ENCODE assay signal across 8 cellular contexts in the genomic region with DNA sequence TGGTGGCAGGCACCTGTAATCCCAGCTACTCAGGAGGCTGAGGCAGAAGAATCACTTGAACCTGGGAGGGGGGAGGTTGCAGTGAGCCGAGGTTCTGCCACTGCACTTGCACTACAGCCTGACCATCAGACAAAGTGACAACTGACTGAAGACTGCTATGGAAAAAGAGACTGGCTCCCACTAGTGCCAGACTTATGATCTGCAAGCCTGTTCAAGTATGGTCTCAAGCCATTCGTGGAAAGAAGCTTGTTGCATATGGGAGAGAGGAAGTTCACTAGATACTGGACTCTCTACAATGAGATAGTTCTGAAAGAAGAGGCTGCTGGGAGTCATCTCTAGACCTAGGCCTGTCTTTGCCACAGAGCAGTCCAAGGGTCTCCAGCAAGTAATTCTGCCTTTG. TPM values are rescaled to one million over a fixed set of nuclear protein-coding genes. Genes with fewer than 3 reads are reported as not detected.
DNase-seq lines count a peak whose midpoint lies in the region; ATAC-seq and TF ChIP-seq lines count a peak whose summit lies in the region.

No MANE protein-coding gene starts in this region.

- H3K9me3 Mint-ChIP-seq in naive thymus-derived CD8-positive, alpha-beta T cell = no peaks in the 10 kb centered on the region

- H3K4me1 Mint-ChIP-seq in naive thymus-derived CD8-positive, alpha-beta T cell = peaks cover 24 to 32% (median 28%) of the 10 kb centered on the region in 4 donors

- H3K27ac ChIP-seq in OCI-LY1 (ENCODE audit: low read depth, low read length, poor library complexity, severe bottlenecking) = peak overlapping the region; percentile 16

- H3K9me2 ChIP-seq in OCI-LY1 (ENCODE audit: low read depth, low read length) = no peaks in the 10 kb centered on the region

- peaks cover 77% of the 10 kb centered on the region for H3K36me3 ChIP-seq in OCI-LY1 (ENCODE audit: insufficient read depth, low read length)

- H3K27me3 ChIP-seq in OCI-LY1 (ENCODE audit: insufficient read depth, low read length) = no peaks in the 10 kb centered on the region

- H3K27ac Mint-ChIP-seq in naive thymus-derived CD8-positive, alpha-beta T cell = peak overlapping the region in 3 of 10 donors; percentile 11 to 66 (median 58)

- H3K27me3 Mint-ChIP-seq in naive thymus-derived CD8-positive, alpha-beta T cell = no peaks in the 10 kb centered on the region

- H4K20me1 ChIP-seq in OCI-LY1 (ENCODE audit: insufficient read depth, low read length) = no peaks in the 10 kb centered on the region

- H3K9me3 ChIP-seq in OCI-LY1 (ENCODE audit: low read length) = no peaks in the 10 kb centered on the region

- peak; percentile 66 for TF ChIP-seq CTCF in OCI-LY1 (IDR thresholded peaks at IDR 0.05; ENCODE audit: low read length)

- no peak overlapping the region for H2AFZ ChIP-seq in OCI-LY1 (ENCODE audit: low read length)

- H3K9ac ChIP-seq in OCI-LY1 (ENCODE audit: low read length) = no peak overlapping the region

- peak overlapping the region in 8 of 10 donors; percentile 4 to 68 (median 52) for H3K4me3 Mint-ChIP-seq in naive thymus-derived CD8-positive, alpha-beta T cell

- no peaks in the 10 kb centered on the region for H3F3A ChIP-seq in OCI-LY1 (ENCODE audit: insufficient read depth, low read length)

- POLR2A ChIA-PET in naive thymus-derived CD8-positive, alpha-beta T cell (lab: Charles Lee) = interaction anchor here (1.4 kb wide), 1 partner anchor 27 kb away, joined by 4 read pairs; the partner anchor contains the start of gene MDN1

- peaks cover 19% of the 10 kb centered on the region for H3K4me1 ChIP-seq in OCI-LY1 (ENCODE audit: insufficient read depth, low read length, severe bottlenecking)

- DNase-seq in COLO829 (ENCODE audit: low spot score) (peak; percentile 29), dermis blood vessel endothelial cell (peak; percentile 68), nucleus accumbens (lab: John Stamatoyannopoulos, UW) (no peak)
- no peak for DNase-seq in naive thymus-derived CD8-positive, alpha-beta T cell
- no peak for DNase-seq in NK-92 treated with Interleukin-12 subunit alpha and Interleukin-12 subunit beta, amount 100 ng/mL, for 24 hours (lab: John Stamatoyannopoulos, UW)

- ATAC-seq in GM18511 (IDR thresholded peaks at IDR 0.05; ENCODE audit: unreplicated experiment) = peak; percentile 77
- peak; percentile 76 for ATAC-seq in HG03103 (IDR thresholded peaks at IDR 0.05; ENCODE audit: low read depth, unreplicated experiment)
- peak; percentile 27 to 30 for ATAC-seq in naive thymus-derived CD8-positive, alpha-beta T cell

- H3K4me2 ChIP-seq in OCI-LY1 (ENCODE audit: low read length) = no peak overlapping the region

- no peaks in the 10 kb centered on the region for H3K79me2 ChIP-seq in OCI-LY1 (ENCODE audit: insufficient read depth, low read length)

- H3K4me3 ChIP-seq in OCI-LY1 (ENCODE audit: low read depth, low read length, poor library complexity, severe bottlenecking) = no peak overlapping the region

- H3K36me3 Mint-ChIP-seq in naive thymus-derived CD8-positive, alpha-beta T cell = peaks cover 4 to 79% (median 22%) of the 10 kb centered on the region in 3 donors

RNA-seq across cellular contexts. Expression of gene MDN1, which starts 26.7 kb away (rescaled TPM):
- total RNA-seq in dermis blood vessel endothelial cell = 28.2 and 35.8 TPM in 2 replicates
- total RNA-seq in naive thymus-derived CD8-positive, alpha-beta T cell = 10 to 100 TPM; 60.7 to 62.5 TPM
- 10 to 100 TPM in 1 of 3 donors, 1 to 10 TPM in 2; 3.4 to 10.2 (median 5.0) TPM for polyA plus RNA-seq in naive thymus-derived CD8-positive, alpha-beta T cell

RNA-seq across cellular contexts. Expression of gene CASP8AP2, which starts 36.8 kb away (rescaled TPM):
- 17.4 and 21.1 TPM in 2 replicates for total RNA-seq in dermis blood vessel endothelial cell
- 10 to 100 TPM; 51.2 to 54.4 TPM for total RNA-seq in naive thymus-derived CD8-positive, alpha-beta T cell
- polyA plus RNA-seq in naive thymus-derived CD8-positive, alpha-beta T cell = 10 to 100 TPM; 37.7 to 47.0 (median 42.5) TPM

Comparison
In these comparisons a context has a peak if more than half of its experiments do, and no peak if none do; other contexts are left out.
1. DNase-seq: peak in COLO829 (single experiment) and dermis blood vessel endothelial cell (single experiment); none in naive thymus-derived CD8-positive, alpha-beta T cell (0 of 10), nucleus accumbens (0 of 56) and NK-92 treated with Interleukin-12 subunit alpha and Interleukin-12 subunit beta, amount 100 ng/mL, for 24 hours (single experiment).
2. Peak in every context shown above with its lines, with median percentiles within 50 percentile points of each other: ATAC-seq.